Comparison of ENCODE assay signal across 15 cellular contexts in the genomic region with DNA sequence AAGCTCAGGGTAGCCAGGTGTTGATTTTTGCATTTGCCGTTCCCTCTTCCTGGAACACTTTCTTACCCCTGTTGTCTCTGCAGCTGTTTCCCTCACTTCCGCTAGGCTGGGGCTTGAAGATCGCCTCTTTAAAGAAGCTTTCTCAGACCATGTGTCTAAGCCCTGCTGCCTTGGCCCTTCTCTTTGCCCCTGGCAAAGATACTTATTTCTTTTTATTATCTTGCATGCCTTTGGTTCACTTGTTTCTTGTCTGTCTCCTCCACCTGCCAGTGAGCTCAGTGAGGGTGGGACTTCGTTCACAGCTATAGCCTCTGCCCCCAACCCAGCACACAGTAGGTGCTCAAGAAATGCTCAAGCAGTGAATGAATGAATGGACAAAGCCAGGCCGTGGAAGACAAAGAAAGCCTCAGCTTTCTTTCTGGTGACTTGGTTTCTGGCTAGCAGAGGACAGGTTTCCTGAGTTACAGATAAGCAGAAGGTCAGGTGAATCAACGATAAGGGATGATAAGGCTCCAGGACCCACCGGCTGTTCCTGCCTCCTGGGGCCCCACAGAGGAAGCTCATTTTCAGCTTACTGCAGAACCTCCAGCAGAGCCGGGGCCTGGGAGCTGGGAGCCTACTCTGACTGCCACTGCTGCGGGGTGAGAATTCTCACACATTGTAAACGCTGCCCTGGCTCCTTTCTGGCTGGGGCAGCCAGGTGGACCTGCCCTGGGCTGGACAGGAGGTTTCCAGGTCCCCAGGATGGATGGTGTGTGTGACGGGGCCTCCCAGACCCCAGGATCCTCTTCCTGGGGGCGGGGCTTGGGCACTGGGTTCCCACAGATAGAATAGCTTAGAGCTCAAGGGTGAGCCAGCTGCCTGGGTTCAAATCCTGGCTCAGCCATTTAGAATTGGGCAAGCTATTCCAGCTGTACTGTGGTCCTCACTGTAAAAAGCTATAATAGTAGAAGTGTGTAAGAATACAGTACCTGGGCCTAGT. TPM values are rescaled to one million over a fixed set of nuclear protein-coding genes. Genes with fewer than 3 reads are reported as not detected.
DNase-seq lines count a peak whose midpoint lies in the region; ATAC-seq and TF ChIP-seq lines count a peak whose summit lies in the region.
"Had no signal": no experiment of that assay in that cellular context is flagged by ENCODE, and none has a peak within 500 bp of the region (broad histone marks: within the 10 kb centered on the region; RNA-seq: fewer than 3 reads in every experiment).

No MANE protein-coding gene starts in this region.

- H3K4me2 ChIP-seq in GM23338 = no peak overlapping the region
- H3K4me2 ChIP-seq in neural progenitor cell = no peak overlapping the region
- H3K4me2 ChIP-seq: KMS-11 had no signal

- H3K27ac ChIP-seq in GM23338 (ENCODE audit: low read depth) = no peak overlapping the region
- peak overlapping the region in 1 of 4 donors; percentile 52 for H3K27ac ChIP-seq in Peyer's patch
- no peak overlapping the region for H3K27ac ChIP-seq in neural progenitor cell
- H3K27ac ChIP-seq: KMS-11, lower lobe of right lung, thoracic aorta had no signal

- no peaks in the 10 kb centered on the region for H3K9me3 Mint-ChIP-seq in GM23338
- no peaks in the 10 kb centered on the region for H3K9me3 Mint-ChIP-seq in neural progenitor cell
- H3K9me3 Mint-ChIP-seq: activated naive CD8-positive, alpha-beta T cell treated with anti-CD3 and anti-CD28 coated beads for 36 hours had no signal

- peak overlapping the region; percentile 63; the same call in 1 of the 2 replicates for H2AFZ ChIP-seq in GM23338
- H2AFZ ChIP-seq in neural progenitor cell (replicated peaks) = no peak overlapping the region

- H3F3A ChIP-seq in GM23338 (replicated peaks; ENCODE audit: low read depth) (peaks cover 8% of the 10 kb centered on the region), neural progenitor cell (ENCODE audit: low read depth) (peaks cover 16% of the 10 kb centered on the region)

- no peak for TF ChIP-seq POLR2A in Peyer's patch (IDR thresholded peaks at IDR 0.05)

- H3K36me3 ChIP-seq in GM23338 (ENCODE audit: insufficient read depth) = no peaks in the 10 kb centered on the region
- no peaks in the 10 kb centered on the region for H3K36me3 ChIP-seq in Peyer's patch
- H3K36me3 ChIP-seq in neural progenitor cell = no peaks in the 10 kb centered on the region
- H3K36me3 ChIP-seq: lower lobe of right lung, thoracic aorta had no signal

- H3K36me3 Mint-ChIP-seq in GM23338 (ENCODE audit: low read depth) = no peaks in the 10 kb centered on the region
- H3K36me3 Mint-ChIP-seq in neural progenitor cell = no peaks in the 10 kb centered on the region
- H3K36me3 Mint-ChIP-seq: activated naive CD8-positive, alpha-beta T cell treated with anti-CD3 and anti-CD28 coated beads for 36 hours had no signal

- ATAC-seq in GM23338 = no peak
- peak; percentile 39 for ATAC-seq in left lobe of liver
- ATAC-seq: lower lobe of right lung had no signal

- peak; percentile 71 for DNase-seq in DMS 273 (lab: John Stamatoyannopoulos, UW; ENCODE audit: unreplicated experiment)
- peak; percentile 31 for DNase-seq in GM23338 (ENCODE audit: low spot score)
- DNase-seq in Peyer's patch = peak in 2 of 3 donors; percentile 64 to 70
- DNase-seq in left lobe of liver (ENCODE audit: low spot score) = no peak
- no peak for DNase-seq in neural progenitor cell (ENCODE audit: low spot score)
- no peak for DNase-seq in cerebellar nuclear complex (lab: John Stamatoyannopoulos, UW)
- DNase-seq in activated CD8-positive, alpha-beta memory T cell treated with anti-CD3 and anti-CD28 coated beads for 24 hours = no peak
- no peak for DNase-seq in mucosa of gallbladder (ENCODE audit: low spot score)
- DNase-seq: activated CD4-positive, alpha-beta T cell treated with anti-CD3 and anti-CD28 coated beads, Interleukin-2, amount 50 U/mL, for 1 hour; activated naive CD8-positive, alpha-beta T cell treated with anti-CD3 and anti-CD28 coated beads for 36 hours; lower lobe of right lung; retina; SIG-M5 had no signal

- H3K79me2 ChIP-seq in GM23338 (replicated peaks; ENCODE audit: insufficient read depth) = no peaks in the 10 kb centered on the region
- H3K79me2 ChIP-seq in neural progenitor cell (ENCODE audit: low read depth) = no peaks in the 10 kb centered on the region

- no peak overlapping the region for H3K9ac ChIP-seq in neural progenitor cell
- H3K9ac ChIP-seq: KMS-11 had no signal

- no peaks in the 10 kb centered on the region for H3K9me2 ChIP-seq in GM23338 (ENCODE audit: insufficient read depth)

- H3K27me3 Mint-ChIP-seq in GM23338 (ENCODE audit: insufficient read depth, low read depth, poor library complexity) (peaks cover 22% of the 10 kb centered on the region), neural progenitor cell (ENCODE audit: insufficient read depth, low read depth) (peaks cover 10% of the 10 kb centered on the region)

- H3K4me1 ChIP-seq in GM23338 (ENCODE audit: insufficient read depth) = peaks cover 12% of the 10 kb centered on the region
- peaks cover 0 to 6% (median 2%) of the 10 kb centered on the region in 4 donors for H3K4me1 ChIP-seq in Peyer's patch
- peaks cover 7% of the 10 kb centered on the region for H3K4me1 ChIP-seq in neural progenitor cell
- H3K4me1 ChIP-seq: lower lobe of right lung had no signal

- no peaks in the 10 kb centered on the region for H4K20me1 ChIP-seq in GM23338 (replicated peaks; ENCODE audit: insufficient read depth)
- no peaks in the 10 kb centered on the region for H4K20me1 ChIP-seq in neural progenitor cell (ENCODE audit: low read depth)

- H3K4me3 ChIP-seq in GM23338 (no peak overlapping the region), Peyer's patch (no peak overlapping the region), neural progenitor cell (no peak overlapping the region)
- H3K4me3 ChIP-seq: lower lobe of right lung, thoracic aorta had no signal

- H3K4me1 Mint-ChIP-seq in GM23338 = peaks cover 26% of the 10 kb centered on the region
- H3K4me1 Mint-ChIP-seq in neural progenitor cell = peaks cover 41% of the 10 kb centered on the region

- H3K27ac Mint-ChIP-seq in GM23338 (no peak overlapping the region), neural progenitor cell (no peak overlapping the region)
- H3K27ac Mint-ChIP-seq: activated naive CD8-positive, alpha-beta T cell treated with anti-CD3 and anti-CD28 coated beads for 36 hours had no signal

- no peak overlapping the region for H3K4me3 Mint-ChIP-seq in GM23338
- no peak overlapping the region for H3K4me3 Mint-ChIP-seq in neural progenitor cell
- H3K4me3 Mint-ChIP-seq: activated naive CD8-positive, alpha-beta T cell treated with anti-CD3 and anti-CD28 coated beads for 36 hours had no signal

- H3K9me3 ChIP-seq in Peyer's patch = no peaks in the 10 kb centered on the region
- no peaks in the 10 kb centered on the region for H3K9me3 ChIP-seq in neural progenitor cell (ENCODE audit: low read depth)
- H3K9me3 ChIP-seq: lower lobe of right lung, thoracic aorta had no signal

- peaks cover 15% of the 10 kb centered on the region for H3K27me3 ChIP-seq in GM23338 (ENCODE audit: insufficient read depth)
- H3K27me3 ChIP-seq in Peyer's patch = no peaks in the 10 kb centered on the region
- peaks cover 27% of the 10 kb centered on the region for H3K27me3 ChIP-seq in neural progenitor cell

- TF ChIP-seq CTCF in GM23338 (conservative IDR thresholded peaks at IDR 0.05; ENCODE audit: low read depth in 2 of 2) = no peak
- TF ChIP-seq CTCF in Peyer's patch (IDR thresholded peaks at IDR 0.05) = no peak
- TF ChIP-seq CTCF in neural progenitor cell (IDR thresholded peaks at IDR 0.05) = no peak

TF ChIP-seq in GM23338, 12 proteins besides CTCF, POLR2A, EP300 and RAD21 (continues in another document):
- TF ChIP-seq ZNF114 (CRISPR knock-in tag; IDR thresholded peaks at IDR 0.05) = no peak
- TF ChIP-seq EZH2 (IDR thresholded peaks at IDR 0.05; ENCODE audit: low read depth, unreplicated experiment) = no peak
- no peak for TF ChIP-seq POLR2AphosphoS5 (IDR thresholded peaks at IDR 0.05; ENCODE audit: low read depth)
- TF ChIP-seq JUNB (IDR thresholded peaks at IDR 0.05; ENCODE audit: unreplicated experiment) = no peak
- TF ChIP-seq, protein P1, sequence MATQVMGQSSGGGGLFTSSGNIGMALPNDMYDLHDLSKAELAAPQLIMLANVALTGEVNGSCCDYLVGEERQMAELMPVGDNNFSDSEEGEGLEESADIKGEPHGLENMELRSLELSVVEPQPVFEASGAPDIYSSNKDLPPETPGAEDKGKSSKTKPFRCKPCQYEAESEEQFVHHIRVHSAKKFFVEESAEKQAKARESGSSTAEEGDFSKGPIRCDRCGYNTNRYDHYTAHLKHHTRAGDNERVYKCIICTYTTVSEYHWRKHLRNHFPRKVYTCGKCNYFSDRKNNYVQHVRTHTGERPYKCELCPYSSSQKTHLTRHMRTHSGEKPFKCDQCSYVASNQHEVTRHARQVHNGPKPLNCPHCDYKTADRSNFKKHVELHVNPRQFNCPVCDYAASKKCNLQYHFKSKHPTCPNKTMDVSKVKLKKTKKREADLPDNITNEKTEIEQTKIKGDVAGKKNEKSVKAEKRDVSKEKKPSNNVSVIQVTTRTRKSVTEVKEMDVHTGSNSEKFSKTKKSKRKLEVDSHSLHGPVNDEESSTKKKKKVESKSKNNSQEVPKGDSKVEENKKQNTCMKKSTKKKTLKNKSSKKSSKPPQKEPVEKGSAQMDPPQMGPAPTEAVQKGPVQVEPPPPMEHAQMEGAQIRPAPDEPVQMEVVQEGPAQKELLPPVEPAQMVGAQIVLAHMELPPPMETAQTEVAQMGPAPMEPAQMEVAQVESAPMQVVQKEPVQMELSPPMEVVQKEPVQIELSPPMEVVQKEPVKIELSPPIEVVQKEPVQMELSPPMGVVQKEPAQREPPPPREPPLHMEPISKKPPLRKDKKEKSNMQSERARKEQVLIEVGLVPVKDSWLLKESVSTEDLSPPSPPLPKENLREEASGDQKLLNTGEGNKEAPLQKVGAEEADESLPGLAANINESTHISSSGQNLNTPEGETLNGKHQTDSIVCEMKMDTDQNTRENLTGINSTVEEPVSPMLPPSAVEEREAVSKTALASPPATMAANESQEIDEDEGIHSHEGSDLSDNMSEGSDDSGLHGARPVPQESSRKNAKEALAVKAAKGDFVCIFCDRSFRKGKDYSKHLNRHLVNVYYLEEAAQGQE (IDR thresholded peaks at IDR 0.05; ENCODE audit: unreplicated experiment) = no peak
- no peak for TF ChIP-seq ZNF331 (CRISPR knock-in tag; IDR thresholded peaks at IDR 0.05; ENCODE audit: low read depth)
- no peak for TF ChIP-seq STAT1 (IDR thresholded peaks at IDR 0.05; ENCODE audit: unreplicated experiment)
- no peak for TF ChIP-seq CREB1 (CRISPR knock-in tag; IDR thresholded peaks at IDR 0.05; ENCODE audit: low read depth)
- no peak for TF ChIP-seq EZH2phosphoT487 (IDR thresholded peaks at IDR 0.05; ENCODE audit: unreplicated experiment)

RNA-seq across cellular contexts. Expression of a gene that starts 29.8 kb away (rescaled TPM):
- 2.9 and 4.2 TPM in 2 replicates for total RNA-seq in GM23338 (2014; rRNA removed; shearing (Covaris generic))
- polyA plus RNA-seq in GM23338 (2016; fragmentation: Nextera tagmentation; extraction: Ambion mirVana) = 7.9 and 8.4 TPM in 2 replicates
- total RNA-seq in Peyer's patch (1 to 10 TPM in 3 of 4 donors, under 1 TPM in 1; 0.53 to 3.3 (median 1.4) TPM), left lobe of liver (0.75 TPM), neural progenitor cell (ENCODE audit: low replicate concordance) (1.1 and 4.0 TPM in 2 replicates), mucosa of gallbladder (3.2 TPM)

Comparison
In these comparisons a context has a peak if more than half of its experiments do, and no peak if none do; other contexts are left out.
1. DNase-seq: peak in DMS 273 (single experiment), GM23338 (single experiment) and Peyer's patch (2 of 3); none in left lobe of liver (single experiment), neural progenitor cell (single experiment), cerebellar nuclear complex (0 of 2), activated CD8-positive, alpha-beta memory T cell treated with anti-CD3 and anti-CD28 coated beads for 24 hours (single experiment) and mucosa of gallbladder (single experiment).